2 cellular contexts compared by ENCODE assay signal in genomic region chr19:13817018-13817614, GRCh38.
TF ChIP-seq lines count a peak whose summit lies in the region.

No MANE protein-coding gene starts in this region.

TF ChIP-seq in SK-N-SH treated with all-trans-retinoic acid at 6 μM for 48 hours, 23 proteins besides CTCF, POLR2A, EP300 and RAD21 (continued from another document):
- no peak for TF ChIP-seq TCF4 (CRISPR knock-in tag; IDR thresholded peaks at IDR 0.05; ENCODE audit: borderline replicate concordance)
- TF ChIP-seq, protein P1, sequence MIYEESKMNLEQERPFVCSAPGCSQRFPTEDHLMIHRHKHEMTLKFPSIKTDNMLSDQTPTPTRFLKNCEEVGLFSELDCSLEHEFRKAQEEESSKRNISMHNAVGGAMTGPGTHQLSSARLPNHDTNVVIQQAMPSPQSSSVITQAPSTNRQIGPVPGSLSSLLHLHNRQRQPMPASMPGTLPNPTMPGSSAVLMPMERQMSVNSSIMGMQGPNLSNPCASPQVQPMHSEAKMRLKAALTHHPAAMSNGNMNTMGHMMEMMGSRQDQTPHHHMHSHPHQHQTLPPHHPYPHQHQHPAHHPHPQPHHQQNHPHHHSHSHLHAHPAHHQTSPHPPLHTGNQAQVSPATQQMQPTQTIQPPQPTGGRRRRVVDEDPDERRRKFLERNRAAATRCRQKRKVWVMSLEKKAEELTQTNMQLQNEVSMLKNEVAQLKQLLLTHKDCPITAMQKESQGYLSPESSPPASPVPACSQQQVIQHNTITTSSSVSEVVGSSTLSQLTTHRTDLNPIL (CRISPR knock-in tag; IDR thresholded peaks at IDR 0.05; ENCODE audit: low read depth): no peak
- TF ChIP-seq OSR1 (CRISPR knock-in tag; IDR thresholded peaks at IDR 0.05): no peak
- no peak for TF ChIP-seq ESRRG (CRISPR knock-in tag; IDR thresholded peaks at IDR 0.05)
- TF ChIP-seq ZFP30 (CRISPR knock-in tag; IDR thresholded peaks at IDR 0.05): no peak
- TF ChIP-seq ISL1 (CRISPR knock-in tag; IDR thresholded peaks at IDR 0.05): no peak
- TF ChIP-seq ARNTL (CRISPR knock-in tag; IDR thresholded peaks at IDR 0.05; ENCODE audit: borderline replicate concordance, low read depth): no peak
- TF ChIP-seq TSHZ2 (CRISPR knock-in tag; IDR thresholded peaks at IDR 0.05): no peak
- no peak for TF ChIP-seq CSDC2 (CRISPR knock-in tag; IDR thresholded peaks at IDR 0.05)
- no peak for TF ChIP-seq ZFP3 (CRISPR knock-in tag; IDR thresholded peaks at IDR 0.05)
- TF ChIP-seq ZNF565 (CRISPR knock-in tag; conservative IDR thresholded peaks at IDR 0.05; ENCODE audit: low read depth): no peak

TF ChIP-seq in SK-N-SH, 30 proteins besides CTCF, POLR2A, EP300 and RAD21 (continued from another document):
- no peak for TF ChIP-seq ZBTB33 (IDR thresholded peaks at IDR 0.05; ENCODE audit: borderline replicate concordance, low read depth)
- TF ChIP-seq GABPA (IDR thresholded peaks at IDR 0.05; ENCODE audit: low read depth): no peak
- no peak for TF ChIP-seq MXI1 (IDR thresholded peaks at IDR 0.05; ENCODE audit: low read depth, low read length)
- TF ChIP-seq RXRA (IDR thresholded peaks at IDR 0.05; ENCODE audit: borderline replicate concordance, low read depth): no peak
- no peak for TF ChIP-seq RFX5 (IDR thresholded peaks at IDR 0.05; ENCODE audit: low read length)
- TF ChIP-seq REST (IDR thresholded peaks at IDR 0.05; ENCODE audit: low read depth, low read length): no peak
- no peak for TF ChIP-seq GATA2 (CRISPR knock-in tag; IDR thresholded peaks at IDR 0.05)
- TF ChIP-seq NRF1 (IDR thresholded peaks at IDR 0.05; ENCODE audit: low read depth, low read length): no peak
- no peak for TF ChIP-seq RCOR1 (IDR thresholded peaks at IDR 0.05; ENCODE audit: low read length)
- TF ChIP-seq POLR2AphosphoS5 (IDR thresholded peaks at IDR 0.05; ENCODE audit: low read depth, low read length): no peak
- no peak for TF ChIP-seq IRF3 (IDR thresholded peaks at IDR 0.05; ENCODE audit: low read depth, low read length)
- TF ChIP-seq PBX3 (IDR thresholded peaks at IDR 0.05): no peak
- TF ChIP-seq JUND (IDR thresholded peaks at IDR 0.05): no peak
- no peak for TF ChIP-seq NFIC (IDR thresholded peaks at IDR 0.05; ENCODE audit: borderline replicate concordance)
- TF ChIP-seq MEF2A (IDR thresholded peaks at IDR 0.05; ENCODE audit: borderline replicate concordance, low read depth): no peak
- TF ChIP-seq YY1 (IDR thresholded peaks at IDR 0.05; ENCODE audit: low read depth): no peak
